8 cellular contexts compared by ENCODE assay signal in the genomic region with DNA sequence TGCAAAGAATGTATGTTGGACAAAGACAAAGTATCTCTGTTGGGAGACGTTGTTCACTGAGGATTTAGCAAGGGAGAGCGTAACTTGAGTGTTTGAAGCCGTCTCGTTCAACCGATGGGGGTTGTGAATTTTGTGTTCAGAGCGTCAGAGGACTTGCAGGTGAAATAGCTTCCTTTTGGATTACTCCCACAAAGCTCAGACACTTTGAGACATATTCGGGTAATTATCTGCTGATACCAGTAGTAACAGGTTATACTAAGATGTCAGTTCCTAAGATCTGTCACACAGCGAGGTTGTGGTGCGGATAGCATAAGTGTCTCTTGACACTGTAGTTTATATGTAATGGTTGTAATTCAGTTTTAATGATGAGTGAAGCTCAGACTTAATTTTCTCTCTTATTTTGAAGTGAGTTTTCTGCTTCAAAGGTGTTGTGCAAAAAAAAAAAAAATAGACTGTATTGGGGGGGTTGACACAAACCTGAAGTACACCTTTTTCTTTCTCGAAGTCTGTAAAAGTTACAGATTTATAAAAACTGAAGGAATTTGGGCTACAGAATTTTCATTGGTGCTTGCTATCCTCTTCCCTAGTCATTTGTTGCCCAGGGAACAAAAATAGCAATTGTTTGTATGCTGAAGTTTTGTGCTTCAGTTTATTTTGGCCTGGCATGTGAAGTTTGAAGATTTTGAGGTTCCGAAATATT. TPM values are rescaled to one million over a fixed set of nuclear protein-coding genes. Genes with fewer than 3 reads are reported as not detected.
DNase-seq lines count a peak whose midpoint lies in the region; ATAC-seq and TF ChIP-seq lines count a peak whose summit lies in the region.

No MANE protein-coding gene starts in this region.

- H3K9me3 Mint-ChIP-seq in Calu3 (ENCODE audit: low read depth, unreplicated experiment) (no peaks in the 10 kb centered on the region), chondrocyte (ENCODE audit: low read depth) (peaks cover 3% of the 10 kb centered on the region)

- peak overlapping the region; percentile 77 for H3K4me3 ChIP-seq in mononuclear cell (ENCODE audit: low read length)

- H3K4me1 ChIP-seq in mononuclear cell (ENCODE audit: insufficient read depth, low read length): peaks cover 67% of the 10 kb centered on the region

- peak overlapping the region; percentile 62 for H3K27ac Mint-ChIP-seq in Calu3 (ENCODE audit: unreplicated experiment)
- peak overlapping the region; percentile 91 for H3K27ac Mint-ChIP-seq in chondrocyte (ENCODE audit: unreplicated experiment)

- no peaks in the 10 kb centered on the region for H3K9me3 ChIP-seq in mononuclear cell (ENCODE audit: low read depth, low read length)

- H3K27me3 Mint-ChIP-seq in Calu3 (ENCODE audit: unreplicated experiment) (no peaks in the 10 kb centered on the region), chondrocyte (ENCODE audit: low read depth) (no peaks in the 10 kb centered on the region)

- DNase-seq in Calu3 (peak; percentile 16), NAMALWA (ENCODE audit: low spot score) (peak; percentile 59), chondrocyte (ENCODE audit: low spot score) (no peak), NK-92 (lab: John Stamatoyannopoulos, UW; ENCODE audit: unreplicated experiment) (no peak), NCI-H748 treated with DMSO at 0.1 percent for 48 hours (lab: John Stamatoyannopoulos, UW) (no peak)

- ATAC-seq in GM21528 (IDR thresholded peaks at IDR 0.05; ENCODE audit: low FRiP score, unreplicated experiment) (no peak), GM21381 (IDR thresholded peaks at IDR 0.05; ENCODE audit: unreplicated experiment) (no peak)

- no peak for TF ChIP-seq CTCF in Calu3 (IDR thresholded peaks at IDR 0.05; ENCODE audit: unreplicated experiment)
- TF ChIP-seq CTCF in chondrocyte (IDR thresholded peaks at IDR 0.05): no peak

- BruUV-seq in Calu3 (replicated peaks; lab: Mats Ljungman, UMichigan): no TSS peak

- intact Hi-C loops in Calu3 (cut with micrococcal nuclease; ENCODE audit: unreplicated experiment): loop anchor here (2.0 to 5.0 kb wide), 2 partner anchors 71 to 118 kb away; no protein-coding TSS in a partner anchor

- peaks cover 55% of the 10 kb centered on the region for H3K4me1 Mint-ChIP-seq in Calu3 (ENCODE audit: low read depth, unreplicated experiment)
- H3K4me1 Mint-ChIP-seq in chondrocyte (ENCODE audit: low read depth): peaks cover 73% of the 10 kb centered on the region

- no peaks in the 10 kb centered on the region for H3K27me3 ChIP-seq in mononuclear cell (ENCODE audit: insufficient read depth, low read length)

- CTCF ChIA-PET in Calu3 (lab: Charles Lee): interaction anchor here (0.6 to 2.1 kb wide), 7 partner anchors 8 to 155 kb away, joined by 3 to 7 read pairs (median 3); no protein-coding TSS in a partner anchor

- H3K36me3 Mint-ChIP-seq in Calu3 (ENCODE audit: insufficient read depth, unreplicated experiment) (peaks cover 31% of the 10 kb centered on the region), chondrocyte (ENCODE audit: low read depth) (no peaks in the 10 kb centered on the region)

- peak overlapping the region; percentile 88 for H3K4me3 Mint-ChIP-seq in Calu3 (ENCODE audit: low read depth, unreplicated experiment)
- H3K4me3 Mint-ChIP-seq in chondrocyte (ENCODE audit: unreplicated experiment): peak overlapping the region; percentile 82

RNA-seq across cellular contexts. Expression of gene ASXL1, which starts 1.7 kb away (rescaled TPM):
- 120 and 123 TPM in 2 replicates for total RNA-seq in Calu3 (2022)
- 59.9 to 92.6 TPM (median 78.9 TPM) in 3 replicates for total RNA-seq in chondrocyte
- total RNA-seq in mononuclear cell: 117 TPM

Comparison
In these comparisons a context has a peak if more than half of its experiments do, and no peak if none do; other contexts are left out.
1. DNase-seq: peak in Calu3 (single experiment) and NAMALWA (single experiment); none in chondrocyte (single experiment), NK-92 (single experiment) and NCI-H748 treated with DMSO at 0.1 percent for 48 hours (single experiment).